8 cellular contexts compared by ENCODE assay signal in genomic region chrX:64394059-64394873, GRCh38. TPM values are rescaled to one million over a fixed set of nuclear protein-coding genes. Genes with fewer than 3 reads are reported as not detected.
A peak's percentile ranks its signal among the peaks of the same experiment; 100 is the strongest.
DNase-seq lines count a peak whose midpoint lies in the region; ATAC-seq, FAIRE-seq and TF ChIP-seq lines count a peak whose summit lies in the region.

No MANE protein-coding gene starts in this region.

- no peak overlapping the region for H2AK5ac ChIP-seq in mesenchymal stem cell (ENCODE audit: low read length, severe bottlenecking)

- H4K8ac ChIP-seq in mesenchymal stem cell (ENCODE audit: low read length), result no peak overlapping the region

- no peak overlapping the region for H3K14ac ChIP-seq in mesenchymal stem cell (ENCODE audit: low read length in 2 of 2)

- no peak overlapping the region for H2BK12ac ChIP-seq in mesenchymal stem cell (ENCODE audit: low read length in 2 of 2)

- 47% methylated on average over 6 of the region's 12 CpGs for WGBS in mesenchymal stem cell

- DNase-seq in GM12891 (ENCODE audit: insufficient read length, low spot score), result no peak
- DNase-seq in mesenchymal stem cell, result no peak
- no peak for DNase-seq in NCI-H774 (lab: John Stamatoyannopoulos, UW)
- no peak for DNase-seq in COLO668 (lab: John Stamatoyannopoulos, UW; ENCODE audit: unreplicated experiment)
- no peak for DNase-seq in GOT3 (lab: John Stamatoyannopoulos, UW)

- no peaks in the 10 kb centered on the region for H3K9me3 ChIP-seq in mesenchymal stem cell (ENCODE audit: control insufficient read depth, low read length)

- peak overlapping the region; percentile 79 for H3K9ac ChIP-seq in mesenchymal stem cell (ENCODE audit: low read length)

- no peaks in the 10 kb centered on the region for H3K36me3 Mint-ChIP-seq in activated T-helper 17 cell treated with anti-CD3 and anti-CD28 coated beads, Interleukin-2, amount 50 U/mL, for 72 hours (ENCODE audit: low read depth)

- peak overlapping the region; percentile 54 to 77 for H3K4me3 ChIP-seq in mesenchymal stem cell (ENCODE audit: insufficient read depth in 1 of 2, low read depth in 1 of 2, low read length in 2 of 2)

- no peak overlapping the region for H3K27ac ChIP-seq in mesenchymal stem cell (ENCODE audit: low read length, poor library complexity, severe bottlenecking)

- H3K4me3 Mint-ChIP-seq in activated T-helper 17 cell treated with anti-CD3 and anti-CD28 coated beads, Interleukin-2, amount 50 U/mL, for 72 hours, result peak overlapping the region; percentile 97

- no peak for TF ChIP-seq POLR2A in GM12891 (IDR thresholded peaks at IDR 0.05; ENCODE audit: low read depth, low read length)

- peaks cover 12% of the 10 kb centered on the region for H3K4me1 Mint-ChIP-seq in activated T-helper 17 cell treated with anti-CD3 and anti-CD28 coated beads, Interleukin-2, amount 50 U/mL, for 72 hours

- no peaks in the 10 kb centered on the region for H3K4me1 ChIP-seq in mesenchymal stem cell (ENCODE audit: control insufficient read depth, insufficient read depth, low read depth, low read length)

- H2BK5ac ChIP-seq in mesenchymal stem cell (ENCODE audit: low read depth, low read length, poor library complexity, severe bottlenecking), result no peak overlapping the region

- no peak overlapping the region for H3K23ac ChIP-seq in mesenchymal stem cell (ENCODE audit: low read length in 2 of 2)

- peak; percentile 9 for FAIRE-seq in GM12891 (lab: Jason Lieb, UNC)

- H4K91ac ChIP-seq in mesenchymal stem cell (ENCODE audit: low read length), result no peak overlapping the region

- no peak overlapping the region for H2AFZ ChIP-seq in mesenchymal stem cell (ENCODE audit: low read depth, low read length)

- peak overlapping the region; percentile 49 for H3K4me2 ChIP-seq in mesenchymal stem cell (ENCODE audit: low read length, poor library complexity, severe bottlenecking)

- H2BK120ac ChIP-seq in mesenchymal stem cell (ENCODE audit: low read depth, low read length), result no peak overlapping the region

- H2BK15ac ChIP-seq in mesenchymal stem cell (ENCODE audit: low read depth, poor library complexity, severe bottlenecking), result no peak overlapping the region

- no peaks in the 10 kb centered on the region for H3K36me3 ChIP-seq in mesenchymal stem cell (ENCODE audit: control insufficient read depth in 1 of 2, insufficient read depth in 2 of 2, low read depth in 1 of 2, low read length in 2 of 2)

- H3K4ac ChIP-seq in mesenchymal stem cell (ENCODE audit: low read depth in 1 of 2, low read length in 2 of 2), result no peak overlapping the region

- H3K27me3 Mint-ChIP-seq in activated T-helper 17 cell treated with anti-CD3 and anti-CD28 coated beads, Interleukin-2, amount 50 U/mL, for 72 hours, result no peaks in the 10 kb centered on the region

- ATAC-seq in HG02885 (IDR thresholded peaks at IDR 0.05; ENCODE audit: poor library complexity, unreplicated experiment) (peak; percentile 25), HG02623 (IDR thresholded peaks at IDR 0.05; ENCODE audit: unreplicated experiment) (no peak)
- ATAC-seq in activated T-helper 17 cell treated with anti-CD3 and anti-CD28 coated beads, Interleukin-2, amount 50 U/mL, for 72 hours (replicated peaks), result peak; percentile 13

- no peak overlapping the region for H3K18ac ChIP-seq in mesenchymal stem cell (ENCODE audit: low read depth in 1 of 2, low read length in 2 of 2)

- no peaks in the 10 kb centered on the region for H3K27me3 ChIP-seq in mesenchymal stem cell (ENCODE audit: control insufficient read depth in 1 of 2, insufficient read depth in 1 of 2, low read length in 2 of 2)

- H3K79me1 ChIP-seq in mesenchymal stem cell (replicated peaks; ENCODE audit: low read length, poor library complexity, severe bottlenecking), result no peaks in the 10 kb centered on the region

- peaks cover 6% of the 10 kb centered on the region for H3K9me3 Mint-ChIP-seq in activated T-helper 17 cell treated with anti-CD3 and anti-CD28 coated beads, Interleukin-2, amount 50 U/mL, for 72 hours

- H3K27ac Mint-ChIP-seq in activated T-helper 17 cell treated with anti-CD3 and anti-CD28 coated beads, Interleukin-2, amount 50 U/mL, for 72 hours, result peak overlapping the region; percentile 91

TF ChIP-seq in GM12891, 5 proteins besides CTCF, POLR2A, EP300 and RAD21:
- TF ChIP-seq POLR2AphosphoS5 (IDR thresholded peaks at IDR 0.05; ENCODE audit: low read depth, low read length) (no peak), POU2F2 (IDR thresholded peaks at IDR 0.05; ENCODE audit: low read depth, low read length) (no peak), TAF1 (IDR thresholded peaks at IDR 0.05; ENCODE audit: low read depth, low read length) (no peak), PAX5 (IDR thresholded peaks at IDR 0.05; ENCODE audit: insufficient read depth, low read length, severe bottlenecking) (no peak), SPI1 (IDR thresholded peaks at IDR 0.05; ENCODE audit: low read depth, low read length) (no peak)
TF ChIP-seq in GM12891: peak in this region for 0.

RNA-seq across cellular contexts. Expression of gene MTMR8, which starts 1.0 kb away (rescaled TPM):
- polyA plus RNA-seq in GM12891 (2012; ENCODE audit: low read depth, missing spikeins), result 0.90 TPM
- total RNA-seq in activated T-helper 17 cell treated with anti-CD3 and anti-CD28 coated beads, Interleukin-2, amount 50 U/mL, for 72 hours, result 1 to 10 TPM; 4.4 to 5.9 TPM
- polyA plus RNA-seq in mesenchymal stem cell (2013, experiment 1 of 2), result 0.33 TPM
- 0.48 TPM for polyA plus RNA-seq in mesenchymal stem cell (2013, experiment 2 of 2)
